1 cellular context compared by ENCODE assay signal in the genomic region with DNA sequence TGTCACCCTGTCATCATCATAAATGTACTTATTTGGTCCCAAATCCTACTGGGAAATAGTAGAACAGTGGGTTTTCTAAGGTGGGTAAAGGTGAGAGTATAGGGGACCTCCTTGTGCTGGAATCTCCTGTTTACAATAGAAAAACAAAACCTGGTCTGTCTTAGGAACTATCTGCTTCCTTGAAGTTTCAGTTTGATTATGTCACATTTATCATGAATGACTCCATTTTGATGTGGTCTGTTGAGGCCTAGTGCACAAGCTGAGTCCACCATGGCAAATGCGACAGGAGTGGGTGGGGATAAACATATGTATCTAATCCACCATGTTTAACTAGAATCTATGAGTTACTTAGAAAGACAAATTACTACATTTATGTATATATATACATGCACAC.
TF ChIP-seq lines count a peak whose summit lies in the region.

No MANE protein-coding gene starts in this region.

TF ChIP-seq in K562, 482 proteins besides CTCF, POLR2A, EP300 and RAD21 (continued from another document and continues in another):
- 0 out of 2 replicates have a peak, but pooled peaks have one; percentile 44 for TF ChIP-seq ZNF586 (CRISPR knock-in tag; conservative IDR thresholded peaks at IDR 0.05)
- TF ChIP-seq SMAD3 (CRISPR knock-in tag; conservative IDR thresholded peaks at IDR 0.05): 0 out of 2 replicates have a peak, but pooled peaks have one; percentile 37
- TF ChIP-seq ETV1 (tag; conservative IDR thresholded peaks at IDR 0.05; ENCODE audit: low read depth): peak; percentile 69
- 0 out of 2 replicates have a peak, but pooled peaks have one; percentile 73 for TF ChIP-seq ZBTB9 (CRISPR knock-in tag; IDR thresholded peaks at IDR 0.05)
- TF ChIP-seq CREB3 (tag; conservative IDR thresholded peaks at IDR 0.05; ENCODE audit: low read depth): peak; percentile 96
- 0 out of 2 replicates have a peak, but pooled peaks have one; percentile 61 for TF ChIP-seq KLF6 (CRISPR knock-in tag; IDR thresholded peaks at IDR 0.05; ENCODE audit: borderline replicate concordance)
- TF ChIP-seq CXXC5 (CRISPR knock-in tag; IDR thresholded peaks at IDR 0.05): peak; percentile 44
- TF ChIP-seq CUX1 (CRISPR knock-in tag; IDR thresholded peaks at IDR 0.05): peak; percentile 87; the same call in 1 of the 2 replicates
- 0 out of 2 replicates have a peak, but pooled peaks have one; percentile 14 for TF ChIP-seq TSHZ1 (CRISPR knock-in tag; IDR thresholded peaks at IDR 0.05)
- peak in 1 of 2 experiments; percentile 33; a peak in 1 of 4 replicates for TF ChIP-seq MAZ (CRISPR knock-in tag; conservative IDR thresholded peaks at IDR 0.05 in 1 of 2, IDR thresholded peaks at IDR 0.05 in 1 of 2)
- 0 out of 2 replicates have a peak, but pooled peaks have one; percentile 41 for TF ChIP-seq ZNF134 (CRISPR knock-in tag; conservative IDR thresholded peaks at IDR 0.05)
- peak; percentile 54; the same call in 1 of the 2 replicates for TF ChIP-seq ILK (tag; IDR thresholded peaks at IDR 0.05; ENCODE audit: borderline replicate concordance, low read depth)
- peak; percentile 53; the same call in 1 of the 2 replicates for TF ChIP-seq HDAC8 (tag; IDR thresholded peaks at IDR 0.05)
- TF ChIP-seq, protein P1, sequence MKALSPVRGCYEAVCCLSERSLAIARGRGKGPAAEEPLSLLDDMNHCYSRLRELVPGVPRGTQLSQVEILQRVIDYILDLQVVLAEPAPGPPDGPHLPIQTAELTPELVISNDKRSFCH (CRISPR knock-in tag; IDR thresholded peaks at IDR 0.05): peak; percentile 78
- TF ChIP-seq, protein P1 (tag; IDR thresholded peaks at IDR 0.05): peak; percentile 97
- TF ChIP-seq YBX1 (IDR thresholded peaks at IDR 0.05): no peak
- peak; percentile 84; the same call in 1 of the 2 replicates for TF ChIP-seq IRF9 (tag; IDR thresholded peaks at IDR 0.05)
- 0 out of 2 replicates have a peak, but pooled peaks have one; percentile 53 for TF ChIP-seq ZNF41 (CRISPR knock-in tag; conservative IDR thresholded peaks at IDR 0.05)
- TF ChIP-seq SMAD4 (CRISPR knock-in tag; conservative IDR thresholded peaks at IDR 0.05): peak; percentile 56
- TF ChIP-seq, protein P2, sequence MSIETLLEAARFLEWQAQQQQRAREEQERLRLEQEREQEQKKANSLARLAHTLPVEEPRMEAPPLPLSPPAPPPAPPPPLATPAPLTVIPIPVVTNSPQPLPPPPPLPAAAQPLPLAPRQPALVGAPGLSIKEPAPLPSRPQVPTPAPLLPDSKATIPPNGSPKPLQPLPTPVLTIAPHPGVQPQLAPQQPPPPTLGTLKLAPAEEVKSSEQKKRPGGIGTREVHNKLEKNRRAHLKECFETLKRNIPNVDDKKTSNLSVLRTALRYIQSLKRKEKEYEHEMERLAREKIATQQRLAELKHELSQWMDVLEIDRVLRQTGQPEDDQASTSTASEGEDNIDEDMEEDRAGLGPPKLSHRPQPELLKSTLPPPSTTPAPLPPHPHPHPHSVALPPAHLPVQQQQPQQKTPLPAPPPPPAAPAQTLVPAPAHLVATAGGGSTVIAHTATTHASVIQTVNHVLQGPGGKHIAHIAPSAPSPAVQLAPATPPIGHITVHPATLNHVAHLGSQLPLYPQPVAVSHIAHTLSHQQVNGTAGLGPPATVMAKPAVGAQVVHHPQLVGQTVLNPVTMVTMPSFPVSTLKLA (conservative IDR thresholded peaks at IDR 0.05): no peak
- TF ChIP-seq TCF3 (CRISPR knock-in tag; IDR thresholded peaks at IDR 0.05): no peak
- TF ChIP-seq, protein P3, sequence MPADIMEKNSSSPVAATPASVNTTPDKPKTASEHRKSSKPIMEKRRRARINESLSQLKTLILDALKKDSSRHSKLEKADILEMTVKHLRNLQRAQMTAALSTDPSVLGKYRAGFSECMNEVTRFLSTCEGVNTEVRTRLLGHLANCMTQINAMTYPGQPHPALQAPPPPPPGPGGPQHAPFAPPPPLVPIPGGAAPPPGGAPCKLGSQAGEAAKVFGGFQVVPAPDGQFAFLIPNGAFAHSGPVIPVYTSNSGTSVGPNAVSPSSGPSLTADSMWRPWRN (IDR thresholded peaks at IDR 0.05; ENCODE audit: low read depth): no peak
- TF ChIP-seq TAF7 (tag; IDR thresholded peaks at IDR 0.05): peak; percentile 75
- TF ChIP-seq PYGO2 (tag; IDR thresholded peaks at IDR 0.05): peak; percentile 87
- TF ChIP-seq KLF13 (tag; IDR thresholded peaks at IDR 0.05; ENCODE audit: borderline replicate concordance, low read depth): peak; percentile 66; the same call in 1 of the 2 replicates
- TF ChIP-seq NONO (IDR thresholded peaks at IDR 0.05; ENCODE audit: low read depth in 2 of 2, low read length in 1 of 2): no peak
- TF ChIP-seq, protein P4, sequence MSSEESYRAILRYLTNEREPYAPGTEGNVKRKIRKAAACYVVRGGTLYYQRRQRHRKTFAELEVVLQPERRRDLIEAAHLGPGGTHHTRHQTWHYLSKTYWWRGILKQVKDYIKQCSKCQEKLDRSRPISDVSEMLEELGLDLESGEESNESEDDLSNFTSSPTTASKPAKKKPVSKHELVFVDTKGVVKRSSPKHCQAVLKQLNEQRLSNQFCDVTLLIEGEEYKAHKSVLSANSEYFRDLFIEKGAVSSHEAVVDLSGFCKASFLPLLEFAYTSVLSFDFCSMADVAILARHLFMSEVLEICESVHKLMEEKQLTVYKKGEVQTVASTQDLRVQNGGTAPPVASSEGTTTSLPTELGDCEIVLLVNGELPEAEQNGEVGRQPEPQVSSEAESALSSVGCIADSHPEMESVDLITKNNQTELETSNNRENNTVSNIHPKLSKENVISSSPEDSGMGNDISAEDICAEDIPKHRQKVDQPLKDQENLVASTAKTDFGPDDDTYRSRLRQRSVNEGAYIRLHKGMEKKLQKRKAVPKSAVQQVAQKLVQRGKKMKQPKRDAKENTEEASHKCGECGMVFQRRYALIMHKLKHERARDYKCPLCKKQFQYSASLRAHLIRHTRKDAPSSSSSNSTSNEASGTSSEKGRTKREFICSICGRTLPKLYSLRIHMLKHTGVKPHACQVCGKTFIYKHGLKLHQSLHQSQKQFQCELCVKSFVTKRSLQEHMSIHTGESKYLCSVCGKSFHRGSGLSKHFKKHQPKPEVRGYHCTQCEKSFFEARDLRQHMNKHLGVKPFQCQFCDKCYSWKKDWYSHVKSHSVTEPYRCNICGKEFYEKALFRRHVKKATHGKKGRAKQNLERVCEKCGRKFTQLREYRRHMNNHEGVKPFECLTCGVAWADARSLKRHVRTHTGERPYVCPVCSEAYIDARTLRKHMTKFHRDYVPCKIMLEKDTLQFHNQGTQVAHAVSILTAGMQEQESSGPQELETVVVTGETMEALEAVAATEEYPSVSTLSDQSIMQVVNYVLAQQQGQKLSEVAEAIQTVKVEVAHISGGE (CRISPR knock-in tag; IDR thresholded peaks at IDR 0.05): peak in 1 of 3 experiments; percentile 58; a peak in 1 of 6 replicates
- 0 out of 2 replicates have a peak, but pooled peaks have one; percentile 33 for TF ChIP-seq ZNF23 (CRISPR knock-in tag; IDR thresholded peaks at IDR 0.05)
- TF ChIP-seq ZNF277 (CRISPR knock-in tag; IDR thresholded peaks at IDR 0.05; ENCODE audit: borderline replicate concordance): no peak
- peak; percentile 72; the same call in 1 of the 2 replicates for TF ChIP-seq DMBX1 (CRISPR knock-in tag; IDR thresholded peaks at IDR 0.05; ENCODE audit: borderline replicate concordance)
- peak; percentile 88 for TF ChIP-seq MEF2D (tag; conservative IDR thresholded peaks at IDR 0.05; ENCODE audit: low read depth)
- peak; percentile 46; the same call in 1 of the 2 replicates for TF ChIP-seq DIDO1 (tag; IDR thresholded peaks at IDR 0.05; ENCODE audit: low read depth)
- 0 out of 2 replicates have a peak, but pooled peaks have one; percentile 38 for TF ChIP-seq ELF2 (CRISPR knock-in tag; IDR thresholded peaks at IDR 0.05)
- peak; percentile 28; the same call in 1 of the 2 replicates for TF ChIP-seq MAFG (tag; conservative IDR thresholded peaks at IDR 0.05)
